In genomic region chr1:156499194-156499702, GRCh38 we compare ENCODE assay signal across 8 cellular contexts. TPM values are rescaled to one million over a fixed set of nuclear protein-coding genes. Genes with fewer than 3 reads are reported as not detected.
DNase-seq lines count a peak whose midpoint lies in the region; ATAC-seq and TF ChIP-seq lines count a peak whose summit lies in the region.

No MANE protein-coding gene starts in this region.

- H3K4me1 Mint-ChIP-seq in activated B cell treated with CpG ODN at 0.5 μM for 24 hours: peaks cover 77% of the 10 kb centered on the region

- ATAC-seq in activated B cell treated with CpG ODN at 0.5 μM for 24 hours (ENCODE audit: low read depth): no peak
- no peak for ATAC-seq in right cardiac atrium
- ATAC-seq in GM18909 (IDR thresholded peaks at IDR 0.05; ENCODE audit: poor library complexity, unreplicated experiment): no peak
- no peak for ATAC-seq in HG03520 (IDR thresholded peaks at IDR 0.05; ENCODE audit: unreplicated experiment)

- H3K27ac ChIP-seq in right cardiac atrium (ENCODE audit: low read length): peak overlapping the region; percentile 92

- CTCF ChIA-PET in activated B cell treated with CpG ODN at 0.5 μM for 24 hours (lab: Charles Lee): interaction anchor here (2.0 to 7.9 kb wide), 2 partner anchors 10 to 18 kb away, joined by 8 to 164 read pairs; no protein-coding TSS in a partner anchor

- H3K4me1 ChIP-seq in right cardiac atrium (ENCODE audit: control insufficient read depth, insufficient read depth, low read length): peaks cover 44% of the 10 kb centered on the region

- intact Hi-C loops in activated B cell treated with CpG ODN at 0.5 μM for 24 hours (cut with micrococcal nuclease) (no loop called here), right cardiac atrium (cut with DNase I) (loop anchor here in 2 of 4 donors (2.0 to 5.0 kb wide), 2 partner anchors 42 kb away; no protein-coding TSS in a partner anchor)

- H3K27me3 Mint-ChIP-seq in activated B cell treated with CpG ODN at 0.5 μM for 24 hours: no peaks in the 10 kb centered on the region

- H3K4me3 ChIP-seq in right cardiac atrium (ENCODE audit: low read length): peak overlapping the region; percentile 82

- H3K36me3 Mint-ChIP-seq in activated B cell treated with CpG ODN at 0.5 μM for 24 hours (ENCODE audit: low read depth): peaks cover 39% of the 10 kb centered on the region

- TF ChIP-seq CTCF in activated B cell treated with CpG ODN at 0.5 μM for 24 hours (IDR thresholded peaks at IDR 0.05): no peak

- H3K9me3 ChIP-seq in right cardiac atrium (ENCODE audit: control insufficient read depth, low read length): no peaks in the 10 kb centered on the region

- DNase-seq in DMS53 (lab: John Stamatoyannopoulos, UW) (peak; percentile 54), DMS53 treated with DMSO at 0.1 percent for 48 hours (lab: John Stamatoyannopoulos, UW; ENCODE audit: unreplicated experiment) (no peak), activated B cell treated with CpG ODN at 0.5 μM for 24 hours (no peak), right cardiac atrium (no peak), NCI-H1436 treated with DMSO at 0.1 percent for 48 hours (lab: John Stamatoyannopoulos, UW) (no peak)
- DNase-seq in stimulated activated CD8-positive, alpha-beta memory T cell treated with anti-CD3 and anti-CD28 coated beads, Interleukin-4, amount 100 ng/mL, for 48 hours: peak; percentile 35

- 2% methylated on average over 10 of the region's 10 CpGs for WGBS in right cardiac atrium

- H3K9me3 Mint-ChIP-seq in activated B cell treated with CpG ODN at 0.5 μM for 24 hours: no peaks in the 10 kb centered on the region

- H3K27ac Mint-ChIP-seq in activated B cell treated with CpG ODN at 0.5 μM for 24 hours: peak overlapping the region; percentile 82

- peak overlapping the region; percentile 94 for H3K4me3 Mint-ChIP-seq in activated B cell treated with CpG ODN at 0.5 μM for 24 hours

- POLR2A ChIA-PET in activated B cell treated with CpG ODN at 0.5 μM for 24 hours (lab: Charles Lee): interaction anchor here (0.6 to 21.6 kb wide), 9 partner anchors 13 to 118 kb away, joined by 3 to 1179 read pairs (median 32); partner anchors contain the start of gene GPATCH4

- H3K27me3 ChIP-seq in right cardiac atrium (ENCODE audit: control insufficient read depth, insufficient read depth): no peaks in the 10 kb centered on the region

RNA-seq across cellular contexts. Expression of gene MEF2D, which starts 1.3 kb away (rescaled TPM):
- 101 and 114 TPM in 2 replicates for total RNA-seq in activated B cell treated with CpG ODN at 0.5 μM for 24 hours
- 10 to 100 TPM; 81.5 to 99.2 (median 89.6) TPM for total RNA-seq in right cardiac atrium
- polyA plus RNA-seq in right cardiac atrium: 53.0 TPM

Comparison
In these comparisons a context has a peak if more than half of its experiments do, and no peak if none do; other contexts are left out.
1. DNase-seq: peak in DMS53 (single experiment) and stimulated activated CD8-positive, alpha-beta memory T cell treated with anti-CD3 and anti-CD28 coated beads, Interleukin-4, amount 100 ng/mL, for 48 hours (single experiment); none in DMS53 treated with DMSO at 0.1 percent for 48 hours (single experiment), activated B cell treated with CpG ODN at 0.5 μM for 24 hours (single experiment), right cardiac atrium (0 of 3) and NCI-H1436 treated with DMSO at 0.1 percent for 48 hours (single experiment).